Comparison of ENCODE assay signal across 26 cellular contexts in genomic region chr3:7929319-7929889, GRCh38.
"Had no signal": no experiment of that assay in that cellular context is flagged by ENCODE, and none has a peak within 500 bp of the region (broad histone marks: within the 10 kb centered on the region; RNA-seq: fewer than 3 reads in every experiment).

No MANE protein-coding gene starts in this region.

- H3K9me3 ChIP-seq: ovary, psoas muscle, right lobe of liver, sigmoid colon, thoracic aorta, thyroid gland, upper lobe of right lung, uterus had no signal

- DNase-seq: naive thymus-derived CD8-positive, alpha-beta T cell; nephron progenitor cell; occipital lobe; ovary; posterior cingulate gyrus; psoas muscle; right cardiac atrium; right lobe of liver; sigmoid colon; small intestine; stimulated activated CD4-positive, alpha-beta T cell treated with anti-CD3 and anti-CD28 coated beads, Interleukin-15, amount 100 ng/mL, for 24 hours; stimulated activated CD4-positive, alpha-beta T cell treated with anti-CD3 and anti-CD28 coated beads, Interleukin-2, amount 100 ng/mL, for 24 hours; stimulated activated CD4-positive, alpha-beta T cell treated with anti-CD3 and anti-CD28 coated beads, Interleukin-2, amount 100 ng/mL, for 48 hours; stimulated activated CD4-positive, alpha-beta T cell treated with anti-CD3 and anti-CD28 coated beads, Interleukin-4, amount 100 ng/mL, for 24 hours; stimulated activated naive B cell treated with anti-CD40 and anti-IgM and Interleukin-4, amounts not matched to agents 10 μg/mL and 1 μg/mL and 100 μg/mL, for 72 hours; stimulated activated naive CD4-positive, alpha-beta T cell treated with Interleukin-2 at 50 U/mL for 16 hours; stomach; thyroid gland; upper lobe of right lung; uterus had no signal

- H3K9ac ChIP-seq: neural progenitor cell, parathyroid adenoma had no signal

- H3K36me3 ChIP-seq: neural progenitor cell, ovary, right lobe of liver, sigmoid colon, stomach, thoracic aorta, thyroid gland, tibial nerve, upper lobe of right lung, uterus had no signal

- ATAC-seq: naive thymus-derived CD8-positive, alpha-beta T cell; natural killer cell treated with Interleukin-12 subunit alpha and Interleukin-12 subunit beta and Interleukin-15 and Interleukin-18, amount 100 ng/mL, for 72 hours; psoas muscle; right cardiac atrium; right lobe of liver; stimulated activated effector memory CD8-positive, alpha-beta T cell treated with anti-CD3 and anti-CD28 coated beads, Interleukin-12 subunit alpha, Interleukin-12 subunit beta, amount 100 ng/mL, for 72 hours; stimulated activated naive B cell treated with anti-CD40 and anti-IgM and Interleukin-4, amounts not matched to agents 10 μg/mL and 1 μg/mL and 100 μg/mL, for 72 hours; upper lobe of right lung had no signal

- H3K27me3 ChIP-seq: neural progenitor cell, ovary, right lobe of liver, sigmoid colon, stomach, thyroid gland, tibial nerve, upper lobe of right lung, uterus had no signal

- H3K4me1 ChIP-seq: parathyroid adenoma, psoas muscle, right lobe of liver, sigmoid colon, stomach, thyroid gland, tibial nerve, upper lobe of right lung, uterus had no signal

- H3K27ac ChIP-seq: neural progenitor cell, ovary, parathyroid adenoma, psoas muscle, right lobe of liver, sigmoid colon, stomach, thoracic aorta, thyroid gland, tibial nerve, upper lobe of right lung, uterus had no signal

- H3K4me3 ChIP-seq: neural progenitor cell, ovary, psoas muscle, right lobe of liver, sigmoid colon, stomach, thoracic aorta, thyroid gland, tibial nerve, upper lobe of right lung, uterus had no signal
